ENCODE assay signal across 20 cellular contexts in the genomic region with DNA sequence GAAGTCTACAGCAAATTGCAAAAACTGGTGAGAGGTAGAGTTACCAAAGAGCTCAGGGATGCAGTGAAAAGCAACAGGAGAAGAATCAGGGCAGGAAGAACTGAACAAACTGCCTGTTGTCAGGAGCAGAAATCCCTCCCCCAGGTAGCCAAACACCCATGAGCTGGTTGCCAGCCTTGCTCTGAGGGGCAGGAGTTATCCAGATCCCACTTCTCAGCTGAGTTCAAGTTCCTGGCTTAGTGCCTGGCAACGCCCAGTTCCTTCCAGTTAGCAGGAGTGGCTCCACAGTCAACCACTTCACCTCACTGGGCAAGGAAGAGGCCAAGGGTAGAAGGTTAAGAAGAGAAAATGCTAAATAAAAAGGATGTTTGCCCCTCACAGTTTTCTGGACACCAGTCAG. TPM values are rescaled to one million over a fixed set of nuclear protein-coding genes. Genes with fewer than 3 reads are reported as not detected.
A peak's percentile ranks its signal among the peaks of the same experiment; 100 is the strongest.
DNase-seq lines count a peak whose midpoint lies in the region; ATAC-seq, FAIRE-seq and TF ChIP-seq lines count a peak whose summit lies in the region.
"Had no signal": no experiment of that assay in that cellular context is flagged by ENCODE, and none has a peak within 500 bp of the region (broad histone marks: within the 10 kb centered on the region; RNA-seq: fewer than 3 reads in every experiment).

No MANE protein-coding gene starts in this region.

- peaks cover 11% of the 10 kb centered on the region for H3K36me3 Mint-ChIP-seq in activated T-helper 17 cell treated with anti-CD3 and anti-CD28 coated beads, Interleukin-2, amount 50 U/mL, for 72 hours (ENCODE audit: low read depth)

- intact Hi-C loops in kidney (cut with DNase I) = no loop called here
- intact Hi-C loops in ovary (cut with DNase I) = loop anchor here in 1 of 4 donors (5.0 kb wide), 1 partner anchor 201 kb away; no protein-coding TSS in a partner anchor

- TF ChIP-seq CTCF in kidney (IDR thresholded peaks at IDR 0.05; ENCODE audit: borderline replicate concordance, extremely low read depth, insufficient read depth) = no peak
- no peak for TF ChIP-seq CTCF in ovary (IDR thresholded peaks at IDR 0.05)

- no peak overlapping the region for H3K9ac ChIP-seq in kidney (ENCODE audit: low read length in 2 of 2)

- TF ChIP-seq EP300 in ovary (IDR thresholded peaks at IDR 0.05) = no peak

- H3K27ac ChIP-seq in kidney (ENCODE audit: low read depth in 2 of 2, low read length in 2 of 2) = peak overlapping the region; percentile 29 to 47
- H3K27ac ChIP-seq in small intestine (ENCODE audit: low read depth in 1 of 2, low read length in 1 of 2) = peak overlapping the region in 1 of 2 donors; percentile 59
- H3K27ac ChIP-seq in ovary = no peak overlapping the region

- H3K4me3 Mint-ChIP-seq in activated T-helper 17 cell treated with anti-CD3 and anti-CD28 coated beads, Interleukin-2, amount 50 U/mL, for 72 hours = no peak overlapping the region
- H3K4me3 Mint-ChIP-seq: GM23338; T-helper 2 cell treated with Interferon-gamma antibody and Interleukin-4, amounts not matched to agents 5 μg/mL and 100 μg/mL, for 36 hours had no signal

- WGBS in small intestine, 3 donors = 20 to 58% (median 44%) methylated on average over 1 of the region's 1 CpG
- WGBS in ovary, 3 donors = 24 to 46% (median 35%) methylated on average over 1 of the region's 1 CpG

- H3K27me3 Mint-ChIP-seq in activated T-helper 17 cell treated with anti-CD3 and anti-CD28 coated beads, Interleukin-2, amount 50 U/mL, for 72 hours = no peaks in the 10 kb centered on the region

- no peak overlapping the region for H3K4me3 ChIP-seq in kidney (ENCODE audit: low read length in 2 of 2)
- no peak overlapping the region for H3K4me3 ChIP-seq in small intestine (ENCODE audit: low read depth in 1 of 2, low read length in 2 of 2)
- H3K4me3 ChIP-seq in ovary = no peak overlapping the region
- H3K4me3 ChIP-seq: GM23338, K562 had no signal

- DNase-seq in M059J (ENCODE audit: low read depth) (peak; percentile 40), kidney (peak; percentile 88), small intestine (peak; percentile 73), NCI-H1048 (lab: John Stamatoyannopoulos, UW) (no peak), ovary (no peak), RCC 7860 (ENCODE audit: low spot score) (no peak), OCI-M1 (lab: John Stamatoyannopoulos, UW) (no peak)
- DNase-seq: activated CD4-positive, alpha-beta T cell treated with anti-CD3 and anti-CD28 coated beads, Interleukin-2, amount 50 U/mL, for 1 hour; activated T-cell treated with anti-CD3 and anti-CD28 coated beads, Interleukin-2, amount 50 U/mL, for 48 hours; amygdala; DMS79 treated with DMSO at 0.1 percent for 48 hours; NCI-H1436 treated with DMSO at 0.1 percent for 48 hours; NCI-H526; RPMI8226 had no signal

- no peak for TF ChIP-seq POLR2A in ovary (IDR thresholded peaks at IDR 0.05)

- peaks cover 9% of the 10 kb centered on the region for H3K4me1 Mint-ChIP-seq in activated T-helper 17 cell treated with anti-CD3 and anti-CD28 coated beads, Interleukin-2, amount 50 U/mL, for 72 hours

- no peaks in the 10 kb centered on the region for H3K9me3 Mint-ChIP-seq in activated T-helper 17 cell treated with anti-CD3 and anti-CD28 coated beads, Interleukin-2, amount 50 U/mL, for 72 hours
- H3K9me3 Mint-ChIP-seq: GM23338; T-helper 2 cell treated with Interferon-gamma antibody and Interleukin-4, amounts not matched to agents 5 μg/mL and 100 μg/mL, for 36 hours had no signal

- H3K27me3 ChIP-seq in small intestine (ENCODE audit: control insufficient read depth in 2 of 2, insufficient read depth in 2 of 2, low read length in 2 of 2) (no peaks in the 10 kb centered on the region), ovary (no peaks in the 10 kb centered on the region)

- FAIRE-seq in kidney (lab: Jason Lieb, UNC) = no peak
- no peak for FAIRE-seq in small intestine (lab: Jason Lieb, UNC)
- no peak for FAIRE-seq in RCC 7860 (lab: Jason Lieb, UNC)
- FAIRE-seq: K562 had no signal

- peak overlapping the region; percentile 9 for H3K27ac Mint-ChIP-seq in activated T-helper 17 cell treated with anti-CD3 and anti-CD28 coated beads, Interleukin-2, amount 50 U/mL, for 72 hours
- H3K27ac Mint-ChIP-seq: GM23338; T-helper 2 cell treated with Interferon-gamma antibody and Interleukin-4, amounts not matched to agents 5 μg/mL and 100 μg/mL, for 36 hours had no signal

- H3K9me3 ChIP-seq in kidney (ENCODE audit: control insufficient read depth in 1 of 2, low read length in 2 of 2) = no peaks in the 10 kb centered on the region
- no peaks in the 10 kb centered on the region for H3K9me3 ChIP-seq in small intestine (ENCODE audit: control insufficient read depth, low read depth)
- no peaks in the 10 kb centered on the region for H3K9me3 ChIP-seq in ovary

- H3K36me3 ChIP-seq in kidney (ENCODE audit: control insufficient read depth in 1 of 2, insufficient read depth in 2 of 2, low read length in 2 of 2) = peaks cover 0 to 3% of the 10 kb centered on the region in 2 donors
- H3K36me3 ChIP-seq in small intestine (ENCODE audit: control insufficient read depth in 2 of 2, insufficient read depth in 2 of 2, low read length in 2 of 2) = no peaks in the 10 kb centered on the region
- no peaks in the 10 kb centered on the region for H3K36me3 ChIP-seq in ovary

- peaks cover 12 to 15% of the 10 kb centered on the region in 2 donors for H3K4me1 ChIP-seq in kidney (ENCODE audit: control insufficient read depth in 1 of 2, insufficient read depth in 1 of 2, low read depth in 1 of 2, low read length in 2 of 2)
- peaks cover 0 to 6% of the 10 kb centered on the region in 2 donors for H3K4me1 ChIP-seq in small intestine (ENCODE audit: control insufficient read depth in 2 of 2, insufficient read depth in 1 of 2, low read depth in 1 of 2, low read length in 1 of 2)
- no peaks in the 10 kb centered on the region for H3K4me1 ChIP-seq in ovary (ENCODE audit: insufficient read depth)

- ATAC-seq in activated T-helper 17 cell treated with anti-CD3 and anti-CD28 coated beads, Interleukin-2, amount 50 U/mL, for 72 hours (replicated peaks) = no peak
- ATAC-seq: GM23338, K562 had no signal

RNA-seq across cellular contexts. Expression of a gene that starts 1.9 kb away (rescaled TPM):
- 13.6 and 19.6 TPM in 2 replicates for total RNA-seq in M059J (2014; rRNA removed; shearing (Covaris generic))
- 10 to 100 TPM in 1 of 2 donors, 1 to 10 TPM in 1; 2.8 to 21.7 TPM for total RNA-seq in activated T-helper 17 cell treated with anti-CD3 and anti-CD28 coated beads, Interleukin-2, amount 50 U/mL, for 72 hours
- total RNA-seq in kidney (111 TPM), ovary (10 to 100 TPM in 4 of 7 donors, 1 to 10 TPM in 3; 4.4 to 42.5 (median 13.2) TPM)
- polyA plus RNA-seq in kidney (ENCODE audit: insufficient read depth, low read depth, low replicate concordance) (16.8 TPM), small intestine (10 to 100 TPM in 1 of 3 donors, 1 to 10 TPM in 2; 1.6 to 27.5 (median 3.1) TPM), ovary (1 to 10 TPM; 5.7 to 9.6 TPM)
- polyA plus RNA-seq: BJ had no signal

RNA-seq across cellular contexts. Expression of a gene that starts 13.8 kb away (rescaled TPM):
- 5.7 and 8.7 TPM in 2 replicates for total RNA-seq in M059J (2014; rRNA removed; shearing (Covaris generic))
- 100 to 1,000 TPM in 1 of 2 donors, 10 to 100 TPM in 1; 31.5 to 111 TPM for total RNA-seq in activated T-helper 17 cell treated with anti-CD3 and anti-CD28 coated beads, Interleukin-2, amount 50 U/mL, for 72 hours
- total RNA-seq in kidney = 10.0 TPM
- 1.7 TPM for polyA plus RNA-seq in kidney (ENCODE audit: insufficient read depth, low read depth, low replicate concordance)
- polyA plus RNA-seq in small intestine = 1 to 10 TPM; 3.0 to 4.0 (median 3.9) TPM
- total RNA-seq in ovary = 1 to 10 TPM in 4 of 7 donors, under 1 TPM in 3; 0.25 to 7.0 (median 1.0) TPM
- 1 to 10 TPM in 1 of 2 donors, under 1 TPM in 1; 0.52 to 1.2 TPM for polyA plus RNA-seq in ovary

RNA-seq across cellular contexts. Expression of a gene that starts 38.6 kb away (rescaled TPM):
- total RNA-seq in M059J (2014; rRNA removed; shearing (Covaris generic)) = not detected in 2 replicates
- 100 to 1,000 TPM; 338 to 500 TPM for total RNA-seq in activated T-helper 17 cell treated with anti-CD3 and anti-CD28 coated beads, Interleukin-2, amount 50 U/mL, for 72 hours
- total RNA-seq in kidney (14.3 TPM), ovary (1 to 10 TPM in 2 of 7 donors, under 1 TPM in 4, not detected in 1; 0.36 to 2.5 (median 0.59) TPM)
- polyA plus RNA-seq in kidney (ENCODE audit: insufficient read depth, low read depth, low replicate concordance) (2.2 TPM), small intestine (10 to 100 TPM in 1 of 3 donors, 1 to 10 TPM in 2; 5.9 to 13.8 (median 6.9) TPM), ovary (10 to 100 TPM in 1 of 2 donors, under 1 TPM in 1; 0.94 to 11.0 TPM)
- total RNA-seq: GM23338, temporal lobe had no signal
- polyA plus RNA-seq: BJ, GM23338 had no signal

RNA-seq across cellular contexts. Expression of a gene that starts 41.1 kb away (rescaled TPM):
- not detected in 2 replicates for total RNA-seq in M059J (2014; rRNA removed; shearing (Covaris generic))
- total RNA-seq in activated T-helper 17 cell treated with anti-CD3 and anti-CD28 coated beads, Interleukin-2, amount 50 U/mL, for 72 hours = 100 to 1,000 TPM in 1 of 2 donors, 10 to 100 TPM in 1; 74.0 to 276 TPM
- 17.1 TPM for total RNA-seq in kidney
- polyA plus RNA-seq in kidney (ENCODE audit: insufficient read depth, low read depth, low replicate concordance) = 2.5 TPM
- 10 to 100 TPM in 1 of 3 donors, 1 to 10 TPM in 2; 4.2 to 21.6 (median 5.0) TPM for polyA plus RNA-seq in small intestine
- 1 to 10 TPM in 6 of 7 donors, under 1 TPM in 1; 0.79 to 5.1 (median 1.8) TPM for total RNA-seq in ovary
- 10 to 100 TPM in 1 of 2 donors, 1 to 10 TPM in 1; 2.0 to 18.0 TPM for polyA plus RNA-seq in ovary
- polyA plus RNA-seq: BJ had no signal

Comparison
In these comparisons a context has a peak if more than half of its experiments do, and no peak if none do; other contexts are left out.
1. DNase-seq: peak in M059J (single experiment), kidney (single experiment) and small intestine (single experiment); none in NCI-H1048 (single experiment), ovary (0 of 5), RCC 7860 (single experiment) and OCI-M1 (single experiment).
2. H3K27ac ChIP-seq: peak in kidney (2 of 2); none in ovary (0 of 2).
3. RNA of a gene that starts 38.6 kb away (total RNA-seq): 338 to 500 TPM in activated T-helper 17 cell treated with anti-CD3 and anti-CD28 coated beads, Interleukin-2, amount 50 U/mL, for 72 hours; 14.3 TPM in kidney (single experiment), 0.36 to 2.5 TPM in ovary and not detected in M059J; every median in the first group is over 10 times any median in the second.